In genomic region chr5:134873987-134874830, GRCh38 we compare ENCODE assay signal across 8 cellular contexts. TPM values are rescaled to one million over a fixed set of nuclear protein-coding genes. Genes with fewer than 3 reads are reported as not detected.
DNase-seq lines count a peak whose midpoint lies in the region; ATAC-seq lines count a peak whose summit lies in the region.

Gene TXNDC15 (plus strand): TSS chr5:134874371. CDS start chr5:134874428, 57 bp downstream.

- H3K4me3 ChIP-seq in endocrine pancreas (ENCODE audit: control insufficient read depth, insufficient read depth, low read length) (peak within 1 kb of the TSS; percentile 85), mesendoderm (ENCODE audit: low read length) (peak within 1 kb of the TSS; percentile 93)

- H3K27me3 ChIP-seq in endocrine pancreas (ENCODE audit: control insufficient read depth, insufficient read depth, low read length) (no peaks in the 10 kb centered on the region), mesendoderm (ENCODE audit: insufficient read depth, low read length, poor library complexity) (no peaks in the 10 kb centered on the region)

- H2BK120ac ChIP-seq in mesendoderm (ENCODE audit: low read depth, low read length), result peak within 1 kb of the TSS; percentile 17

- no peak within 1 kb of the TSS for H2BK15ac ChIP-seq in mesendoderm (replicated peaks; ENCODE audit: low read depth)

- ATAC-seq in GM19372 (IDR thresholded peaks at IDR 0.05; ENCODE audit: low read depth, unreplicated experiment) (peak; percentile 82), HG03558 (IDR thresholded peaks at IDR 0.05; ENCODE audit: extremely low read depth, unreplicated experiment) (peak; percentile 42)

- no peak within 1 kb of the TSS for H2AK5ac ChIP-seq in mesendoderm (ENCODE audit: low read length)

- H3K9ac ChIP-seq in endocrine pancreas (ENCODE audit: control insufficient read depth, insufficient read depth, low read length) (peak within 1 kb of the TSS; percentile 88), mesendoderm (ENCODE audit: low read length) (peak within 1 kb of the TSS; percentile 98)

- H3K4me1 ChIP-seq in endocrine pancreas (ENCODE audit: control insufficient read depth, insufficient read depth, low read length) (no peaks in the 10 kb centered on the region), mesendoderm (ENCODE audit: control insufficient read depth, low read depth, low read length) (peaks cover 2% of the 10 kb centered on the region)

- peak within 1 kb of the TSS; percentile 74 for H3K4ac ChIP-seq in mesendoderm (ENCODE audit: low read depth, low read length)

- peak within 1 kb of the TSS; percentile 99 for H3K23ac ChIP-seq in mesendoderm (ENCODE audit: low read length)

- no peaks in the 10 kb centered on the region for H3K36me3 ChIP-seq in endocrine pancreas (ENCODE audit: control insufficient read depth, insufficient read depth, low read length)
- no peaks in the 10 kb centered on the region for H3K36me3 ChIP-seq in mesendoderm (ENCODE audit: control insufficient read depth, insufficient read depth, low read length)

- peak within 1 kb of the TSS; percentile 8 for H4K5ac ChIP-seq in mesendoderm (ENCODE audit: low read length)

- H2BK5ac ChIP-seq in mesendoderm (ENCODE audit: low read length), result peak within 1 kb of the TSS; percentile 95

- peak within 1 kb of the TSS; percentile 96 for H4K8ac ChIP-seq in mesendoderm (ENCODE audit: low read depth, low read length)

- WGBS in mesendoderm (ENCODE audit: extremely low coverage, insufficient coverage, low lambda C conversion rate), result no CpG with 5 or more reads among the region's 79 CpGs

- peak within 1 kb of the TSS; percentile 77 for H3K4me2 ChIP-seq in mesendoderm (ENCODE audit: low read length)

- no peaks in the 10 kb centered on the region for H3K79me2 ChIP-seq in mesendoderm (ENCODE audit: control insufficient read depth, insufficient read depth, low read length)

- peak within 1 kb of the TSS; percentile 100 for H3K56ac ChIP-seq in mesendoderm (ENCODE audit: low read length)

- DNase-seq in CD1c-positive myeloid dendritic cell (ENCODE audit: extremely low spot score), result peak; percentile 92
- DNase-seq in NOMO-1 (lab: John Stamatoyannopoulos, UW; ENCODE audit: unreplicated experiment in 2 of 2), result peak; percentile 72 to 79
- DNase-seq in activated CD8-positive, alpha-beta memory T cell treated with anti-CD3 and anti-CD28 coated beads for 48 hours (ENCODE audit: low read depth in 2 of 3, low spot score in 2 of 3), result peak; percentile 52 to 72 (median 69)
- DNase-seq in mesendoderm, result peak; percentile 93
- DNase-seq in stimulated activated CD8-positive, alpha-beta memory T cell treated with anti-CD3 and anti-CD28 coated beads, Interleukin-15, amount 100 ng/mL, for 1 hour (ENCODE audit: low read depth), result peak; percentile 55

- peak within 1 kb of the TSS; percentile 72 for H3K27ac ChIP-seq in mesendoderm (ENCODE audit: low read depth, low read length)

- H3K18ac ChIP-seq in mesendoderm (ENCODE audit: low read length), result peak within 1 kb of the TSS; percentile 72

- H3K79me1 ChIP-seq in mesendoderm (ENCODE audit: low read length), result no peaks in the 10 kb centered on the region

- no peaks in the 10 kb centered on the region for H3K9me3 ChIP-seq in endocrine pancreas (ENCODE audit: control insufficient read depth, low read length)

RNA-seq across cellular contexts. Expression of gene TXNDC15, which starts in this region (rescaled TPM):
- 32.1 TPM for polyA plus RNA-seq in mesendoderm (2013, experiment 1 of 2)
- polyA plus RNA-seq in mesendoderm (2013, experiment 2 of 2), result 31.1 TPM

Comparison
In these comparisons a context has a peak if more than half of its experiments do, and no peak if none do; other contexts are left out.
1. Peak in every context shown above with its lines: DNase-seq, ATAC-seq, H3K4me3 ChIP-seq and H3K27ac ChIP-seq.